In genomic region chr20:1266167-1266973, GRCh38 we compare ENCODE assay signal across 8 cellular contexts. TPM values are rescaled to one million over a fixed set of nuclear protein-coding genes. Genes with fewer than 3 reads are reported as not detected.
DNase-seq lines count a peak whose midpoint lies in the region; ATAC-seq, FAIRE-seq and TF ChIP-seq lines count a peak whose summit lies in the region.

Gene SNPH, plus strand, starts transcription at chr20:1266294. Its CDS starts 29,946 bp downstream, at chr20:1296240.

- H4K20me1 ChIP-seq in SU-DHL-6 (ENCODE audit: low read depth, low read length): no peaks in the 10 kb centered on the region

- WGBS in HUES64: under 1% methylated on average over 59 of the region's 61 CpGs
- WGBS in pancreas, 2 donors: 1% methylated on average over 40 to 61 of the region's 61 CpGs

- DNase-seq in GM18507 (ENCODE audit: extremely low spot score, insufficient read length, low read depth) (peak; percentile 29), Right ventricle myocardium superior (peak; percentile 90), pancreas (peak; percentile 41 to 83 (median 69)), thoracic aorta (ENCODE audit: low spot score) (no peak)
- DNase-seq in activated naive CD8-positive, alpha-beta T cell treated with anti-CD3 and anti-CD28 coated beads, Interleukin-2, amount 50 U/mL, for 16 hours (ENCODE audit: low read depth, low spot score): peak; percentile 42

- intact Hi-C loops in Right ventricle myocardium superior (cut with DNase I): no loop called here
- intact Hi-C loops in pancreas (cut with DNase I): no loop called here

- no peaks in the 10 kb centered on the region for H3K9me2 ChIP-seq in SU-DHL-6 (replicated peaks; ENCODE audit: insufficient read depth, low read length)

- H3K9me3 ChIP-seq in HUES64 (ENCODE audit: insufficient read depth, low read depth, low read length) (no peaks in the 10 kb centered on the region), SU-DHL-6 (ENCODE audit: insufficient read depth, low read length) (no peaks in the 10 kb centered on the region), pancreas (no peaks in the 10 kb centered on the region), thoracic aorta (no peaks in the 10 kb centered on the region)

- ATAC-seq in Right ventricle myocardium superior (ENCODE audit: poor library complexity) (peak; percentile 96), pancreas (peak; percentile 92 to 94 (median 94)), thoracic aorta (ENCODE audit: insufficient number of reproducible peaks, low FRiP score, low read depth) (peak; percentile 31), GM19452 (IDR thresholded peaks at IDR 0.05; ENCODE audit: unreplicated experiment) (no peak)

- no peaks in the 10 kb centered on the region for H3K79me2 ChIP-seq in SU-DHL-6 (ENCODE audit: insufficient read depth, low read length)

- H3K36me3 ChIP-seq in HUES64 (ENCODE audit: insufficient read depth, low read length) (no peaks in the 10 kb centered on the region), SU-DHL-6 (ENCODE audit: low read length) (no peaks in the 10 kb centered on the region), pancreas (no peaks in the 10 kb centered on the region), thoracic aorta (no peaks in the 10 kb centered on the region)

- H3K4me3 ChIP-seq in HUES64 (ENCODE audit: low read length): peak within 1 kb of the TSS; percentile 58
- H3K4me3 ChIP-seq in SU-DHL-6 (ENCODE audit: insufficient read depth, low read length, poor library complexity, severe bottlenecking): peak within 1 kb of the TSS; percentile 33
- H3K4me3 ChIP-seq in pancreas: peak within 1 kb of the TSS; percentile 72 to 90 (median 81)
- peak within 1 kb of the TSS; percentile 82 for H3K4me3 ChIP-seq in thoracic aorta

- H3K9ac ChIP-seq in HUES64 (ENCODE audit: low read depth, low read length): no peak within 1 kb of the TSS
- H3K9ac ChIP-seq in SU-DHL-6 (ENCODE audit: low read length): 0 out of 2 replicates have a peak within 1 kb of the TSS, but pooled peaks have one; percentile 14

- peak within 1 kb of the TSS; percentile 60 for H2AFZ ChIP-seq in SU-DHL-6 (ENCODE audit: low read depth, low read length, severe bottlenecking)

- no peaks in the 10 kb centered on the region for H3F3A ChIP-seq in SU-DHL-6 (ENCODE audit: insufficient read depth)

- H3K4me1 ChIP-seq in HUES64 (ENCODE audit: insufficient read depth, low read length) (0 out of 2 replicates have a peak, but pooled peaks cover 7% of the 10 kb centered on the region), pancreas (peaks cover 0 to 4% (median 0%) of the 10 kb centered on the region in 3 donors), thoracic aorta (ENCODE audit: control insufficient read depth in 1 of 2, low read depth in 2 of 2) (peaks cover 3 to 12% of the 10 kb centered on the region in 2 donors)

- peak within 1 kb of the TSS; percentile 35 for H3K4me2 ChIP-seq in SU-DHL-6 (ENCODE audit: low read depth, low read length, poor library complexity, severe bottlenecking)

- H3K27ac ChIP-seq in HUES64 (ENCODE audit: low read depth, low read length) (no peak within 1 kb of the TSS), SU-DHL-6 (ENCODE audit: low read depth, low read length) (no peak within 1 kb of the TSS), pancreas (peak within 1 kb of the TSS in 1 of 4 donors; percentile 8), thoracic aorta (peak within 1 kb of the TSS; percentile 7 to 20)

- FAIRE-seq in GM18507 (lab: Jason Lieb, UNC) (peak; percentile 38), pancreas (lab: Jason Lieb, UNC) (no peak)

- TF ChIP-seq CTCF in SU-DHL-6 (IDR thresholded peaks at IDR 0.05; ENCODE audit: insufficient read depth, low read length, poor library complexity, severe bottlenecking) (no peak), pancreas (IDR thresholded peaks at IDR 0.05) (no peak), thoracic aorta (IDR thresholded peaks at IDR 0.05) (no peak)

- H3K27me3 ChIP-seq in HUES64 (ENCODE audit: insufficient read depth, low read length) (peaks cover 15% of the 10 kb centered on the region), SU-DHL-6 (ENCODE audit: low read length) (no peaks in the 10 kb centered on the region), pancreas (no peaks in the 10 kb centered on the region), thoracic aorta (replicated peaks; ENCODE audit: insufficient read depth) (no peaks in the 10 kb centered on the region)

RNA-seq across cellular contexts. Expression of gene SNPH, which starts in this region (rescaled TPM):
- 1.4 TPM for polyA plus RNA-seq in HUES64 (2013, experiment 1 of 2)
- polyA plus RNA-seq in HUES64 (2013, experiment 2 of 2): 1.5 TPM
- 8.9 TPM for total RNA-seq in Right ventricle myocardium superior
- 1 to 10 TPM; 1.1 to 2.7 (median 2.2) TPM for total RNA-seq in pancreas
- 1 to 10 TPM; 3.6 to 4.3 TPM for polyA plus RNA-seq in pancreas
- 10 to 100 TPM; 13.4 to 14.6 TPM for total RNA-seq in thoracic aorta

Comparison
In these comparisons a context has a peak if more than half of its experiments do, and no peak if none do; other contexts are left out.
1. H3K27ac ChIP-seq: peak in thoracic aorta (2 of 2); none in HUES64 (single experiment) and SU-DHL-6 (single experiment).
2. Peak in every context shown above with its lines, with median percentiles within 50 percentile points of each other: H3K4me3 ChIP-seq.